Comparison of ENCODE assay signal across 1 cellular context in the genomic region with DNA sequence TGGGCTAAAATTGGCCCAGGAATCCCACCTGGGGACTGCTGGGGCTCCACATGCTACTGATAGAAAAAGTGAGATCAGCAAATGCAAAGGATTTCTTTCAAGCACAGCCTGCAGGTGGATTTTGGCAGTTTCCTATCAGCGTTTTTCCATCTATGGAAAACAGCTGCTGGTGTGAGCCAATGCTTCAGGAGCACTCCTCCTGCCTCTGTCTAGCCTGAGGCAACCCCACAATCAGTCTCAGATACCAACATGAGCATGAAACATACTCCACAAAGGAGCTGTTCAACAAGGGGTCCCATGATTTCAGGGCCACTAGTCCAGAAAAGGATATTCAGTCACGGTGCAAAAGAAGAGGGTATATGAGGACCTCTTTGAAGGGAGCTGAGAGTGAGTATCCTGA.
TF ChIP-seq lines count a peak whose summit lies in the region.

No MANE protein-coding gene starts in this region.

TF ChIP-seq in GM23338, 12 proteins besides CTCF, POLR2A, EP300 and RAD21 (continued from another document):
- TF ChIP-seq, protein P1, sequence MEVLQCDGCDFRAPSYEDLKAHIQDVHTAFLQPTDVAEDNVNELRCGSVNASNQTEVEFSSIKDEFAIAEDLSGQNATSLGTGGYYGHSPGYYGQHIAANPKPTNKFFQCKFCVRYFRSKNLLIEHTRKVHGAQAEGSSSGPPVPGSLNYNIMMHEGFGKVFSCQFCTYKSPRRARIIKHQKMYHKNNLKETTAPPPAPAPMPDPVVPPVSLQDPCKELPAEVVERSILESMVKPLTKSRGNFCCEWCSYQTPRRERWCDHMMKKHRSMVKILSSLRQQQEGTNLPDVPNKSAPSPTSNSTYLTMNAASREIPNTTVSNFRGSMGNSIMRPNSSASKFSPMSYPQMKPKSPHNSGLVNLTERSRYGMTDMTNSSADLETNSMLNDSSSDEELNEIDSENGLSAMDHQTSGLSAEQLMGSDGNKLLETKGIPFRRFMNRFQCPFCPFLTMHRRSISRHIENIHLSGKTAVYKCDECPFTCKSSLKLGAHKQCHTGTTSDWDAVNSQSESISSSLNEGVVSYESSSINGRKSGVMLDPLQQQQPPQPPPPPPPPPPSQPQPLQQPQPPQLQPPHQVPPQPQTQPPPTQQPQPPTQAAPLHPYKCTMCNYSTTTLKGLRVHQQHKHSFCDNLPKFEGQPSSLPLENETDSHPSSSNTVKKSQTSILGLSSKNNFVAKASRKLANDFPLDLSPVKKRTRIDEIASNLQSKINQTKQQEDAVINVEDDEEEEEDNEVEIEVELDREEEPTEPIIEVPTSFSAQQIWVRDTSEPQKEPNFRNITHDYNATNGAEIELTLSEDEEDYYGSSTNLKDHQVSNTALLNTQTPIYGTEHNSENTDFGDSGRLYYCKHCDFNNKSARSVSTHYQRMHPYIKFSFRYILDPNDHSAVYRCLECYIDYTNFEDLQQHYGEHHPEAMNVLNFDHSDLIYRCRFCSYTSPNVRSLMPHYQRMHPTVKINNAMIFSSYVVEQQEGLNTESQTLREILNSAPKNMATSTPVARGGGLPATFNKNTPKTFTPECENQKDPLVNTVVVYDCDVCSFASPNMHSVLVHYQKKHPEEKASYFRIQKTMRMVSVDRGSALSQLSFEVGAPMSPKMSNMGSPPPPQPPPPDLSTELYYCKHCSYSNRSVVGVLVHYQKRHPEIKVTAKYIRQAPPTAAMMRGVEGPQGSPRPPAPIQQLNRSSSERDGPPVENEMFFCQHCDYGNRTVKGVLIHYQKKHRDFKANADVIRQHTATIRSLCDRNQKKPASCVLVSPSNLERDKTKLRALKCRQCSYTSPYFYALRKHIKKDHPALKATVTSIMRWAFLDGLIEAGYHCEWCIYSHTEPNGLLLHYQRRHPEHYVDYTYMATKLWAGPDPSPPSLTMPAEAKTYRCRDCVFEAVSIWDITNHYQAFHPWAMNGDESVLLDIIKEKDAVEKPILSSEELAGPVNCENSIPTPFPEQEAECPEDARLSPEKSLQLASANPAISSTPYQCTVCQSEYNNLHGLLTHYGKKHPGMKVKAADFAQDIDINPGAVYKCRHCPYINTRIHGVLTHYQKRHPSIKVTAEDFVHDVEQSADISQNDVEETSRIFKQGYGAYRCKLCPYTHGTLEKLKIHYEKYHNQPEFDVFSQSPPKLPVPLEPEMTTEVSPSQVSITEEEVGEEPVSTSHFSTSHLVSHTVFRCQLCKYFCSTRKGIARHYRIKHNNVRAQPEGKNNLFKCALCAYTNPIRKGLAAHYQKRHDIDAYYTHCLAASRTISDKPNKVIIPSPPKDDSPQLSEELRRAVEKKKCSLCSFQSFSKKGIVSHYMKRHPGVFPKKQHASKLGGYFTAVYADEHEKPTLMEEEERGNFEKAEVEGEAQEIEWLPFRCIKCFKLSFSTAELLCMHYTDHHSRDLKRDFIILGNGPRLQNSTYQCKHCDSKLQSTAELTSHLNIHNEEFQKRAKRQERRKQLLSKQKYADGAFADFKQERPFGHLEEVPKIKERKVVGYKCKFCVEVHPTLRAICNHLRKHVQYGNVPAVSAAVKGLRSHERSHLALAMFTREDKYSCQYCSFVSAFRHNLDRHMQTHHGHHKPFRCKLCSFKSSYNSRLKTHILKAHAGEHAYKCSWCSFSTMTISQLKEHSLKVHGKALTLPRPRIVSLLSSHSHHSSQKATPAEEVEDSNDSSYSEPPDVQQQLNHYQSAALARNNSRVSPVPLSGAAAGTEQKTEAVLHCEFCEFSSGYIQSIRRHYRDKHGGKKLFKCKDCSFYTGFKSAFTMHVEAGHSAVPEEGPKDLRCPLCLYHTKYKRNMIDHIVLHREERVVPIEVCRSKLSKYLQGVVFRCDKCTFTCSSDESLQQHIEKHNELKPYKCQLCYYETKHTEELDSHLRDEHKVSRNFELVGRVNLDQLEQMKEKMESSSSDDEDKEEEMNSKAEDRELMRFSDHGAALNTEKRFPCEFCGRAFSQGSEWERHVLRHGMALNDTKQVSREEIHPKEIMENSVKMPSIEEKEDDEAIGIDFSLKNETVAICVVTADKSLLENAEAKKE (CRISPR knock-in tag; IDR thresholded peaks at IDR 0.05), result no peak
- TF ChIP-seq EZH2 (IDR thresholded peaks at IDR 0.05; ENCODE audit: low read depth, unreplicated experiment), result no peak
- TF ChIP-seq EZH2phosphoT487 (IDR thresholded peaks at IDR 0.05; ENCODE audit: unreplicated experiment), result no peak
- no peak for TF ChIP-seq REST (IDR thresholded peaks at IDR 0.05; ENCODE audit: unreplicated experiment)
- no peak for TF ChIP-seq ZNF331 (CRISPR knock-in tag; IDR thresholded peaks at IDR 0.05; ENCODE audit: low read depth)
- TF ChIP-seq, protein P2, sequence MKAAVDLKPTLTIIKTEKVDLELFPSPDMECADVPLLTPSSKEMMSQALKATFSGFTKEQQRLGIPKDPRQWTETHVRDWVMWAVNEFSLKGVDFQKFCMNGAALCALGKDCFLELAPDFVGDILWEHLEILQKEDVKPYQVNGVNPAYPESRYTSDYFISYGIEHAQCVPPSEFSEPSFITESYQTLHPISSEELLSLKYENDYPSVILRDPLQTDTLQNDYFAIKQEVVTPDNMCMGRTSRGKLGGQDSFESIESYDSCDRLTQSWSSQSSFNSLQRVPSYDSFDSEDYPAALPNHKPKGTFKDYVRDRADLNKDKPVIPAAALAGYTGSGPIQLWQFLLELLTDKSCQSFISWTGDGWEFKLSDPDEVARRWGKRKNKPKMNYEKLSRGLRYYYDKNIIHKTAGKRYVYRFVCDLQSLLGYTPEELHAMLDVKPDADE (IDR thresholded peaks at IDR 0.05), result no peak
- no peak for TF ChIP-seq NANOG (IDR thresholded peaks at IDR 0.05; ENCODE audit: borderline replicate concordance)
- TF ChIP-seq STAT1 (IDR thresholded peaks at IDR 0.05; ENCODE audit: unreplicated experiment), result no peak
- no peak for TF ChIP-seq ZNF114 (CRISPR knock-in tag; IDR thresholded peaks at IDR 0.05)
